In genomic region chr17:28967240-28968135, GRCh38 we compare ENCODE assay signal across 1 cellular context.
TF ChIP-seq lines count a peak whose summit lies in the region.

No MANE protein-coding gene starts in this region.

TF ChIP-seq in H1, 55 proteins besides CTCF, POLR2A, EP300 and RAD21:
- TF ChIP-seq TCF12 (IDR thresholded peaks at IDR 0.05; ENCODE audit: low read depth, low read length) (no peak), SIN3A (conservative IDR thresholded peaks at IDR 0.05 in 1 of 2, IDR thresholded peaks at IDR 0.05 in 1 of 2; ENCODE audit: low read depth in 1 of 2, low read length in 2 of 2) (0 out of 4 replicates have a peak, but pooled peaks of 1 of the 2 experiments have one; percentile 4), SAP30 (IDR thresholded peaks at IDR 0.05; ENCODE audit: insufficient read depth, insufficient replicate concordance, low read length) (peak; percentile 8)
TF ChIP-seq in H1: peak in this region for 2.
